ENCODE assay signal across 1 cellular context in genomic region chr13:73924607-73925006, GRCh38.
TF ChIP-seq lines count a peak whose summit lies in the region.

No MANE protein-coding gene starts in this region.

TF ChIP-seq in GM12878, 131 proteins besides CTCF, POLR2A, EP300 and RAD21 (continued from another document):
- TF ChIP-seq BCLAF1 (IDR thresholded peaks at IDR 0.05) (no peak), ZNF217 (IDR thresholded peaks at IDR 0.05) (0 out of 2 replicates have a peak, but pooled peaks have one; percentile 30), ZNF274 (IDR thresholded peaks at IDR 0.05; ENCODE audit: insufficient read depth, insufficient read length) (no peak), SKIL (IDR thresholded peaks at IDR 0.05; ENCODE audit: low read depth, poor library complexity, severe bottlenecking) (peak; percentile 73), RELB (IDR thresholded peaks at IDR 0.05; ENCODE audit: low read depth) (0 out of 2 replicates have a peak, but pooled peaks have one; percentile 19), BMI1 (IDR thresholded peaks at IDR 0.05; ENCODE audit: borderline replicate concordance) (no peak), CREB1 (IDR thresholded peaks at IDR 0.05; ENCODE audit: low read depth) (no peak), NFIC (IDR thresholded peaks at IDR 0.05; ENCODE audit: low read depth, low read length) (peak; percentile 72), IKZF2 (IDR thresholded peaks at IDR 0.05) (peak; percentile 46 to 60), ZNF592 (IDR thresholded peaks at IDR 0.05) (no peak), ATF2 (IDR thresholded peaks at IDR 0.05; ENCODE audit: low read length) (peak; percentile 62; the same call in 1 of the 2 replicates), FOXM1 (IDR thresholded peaks at IDR 0.05; ENCODE audit: low read depth, low read length) (0 out of 2 replicates have a peak, but pooled peaks have one; percentile 26)
